Comparison of ENCODE assay signal across 1 cellular context in the genomic region with DNA sequence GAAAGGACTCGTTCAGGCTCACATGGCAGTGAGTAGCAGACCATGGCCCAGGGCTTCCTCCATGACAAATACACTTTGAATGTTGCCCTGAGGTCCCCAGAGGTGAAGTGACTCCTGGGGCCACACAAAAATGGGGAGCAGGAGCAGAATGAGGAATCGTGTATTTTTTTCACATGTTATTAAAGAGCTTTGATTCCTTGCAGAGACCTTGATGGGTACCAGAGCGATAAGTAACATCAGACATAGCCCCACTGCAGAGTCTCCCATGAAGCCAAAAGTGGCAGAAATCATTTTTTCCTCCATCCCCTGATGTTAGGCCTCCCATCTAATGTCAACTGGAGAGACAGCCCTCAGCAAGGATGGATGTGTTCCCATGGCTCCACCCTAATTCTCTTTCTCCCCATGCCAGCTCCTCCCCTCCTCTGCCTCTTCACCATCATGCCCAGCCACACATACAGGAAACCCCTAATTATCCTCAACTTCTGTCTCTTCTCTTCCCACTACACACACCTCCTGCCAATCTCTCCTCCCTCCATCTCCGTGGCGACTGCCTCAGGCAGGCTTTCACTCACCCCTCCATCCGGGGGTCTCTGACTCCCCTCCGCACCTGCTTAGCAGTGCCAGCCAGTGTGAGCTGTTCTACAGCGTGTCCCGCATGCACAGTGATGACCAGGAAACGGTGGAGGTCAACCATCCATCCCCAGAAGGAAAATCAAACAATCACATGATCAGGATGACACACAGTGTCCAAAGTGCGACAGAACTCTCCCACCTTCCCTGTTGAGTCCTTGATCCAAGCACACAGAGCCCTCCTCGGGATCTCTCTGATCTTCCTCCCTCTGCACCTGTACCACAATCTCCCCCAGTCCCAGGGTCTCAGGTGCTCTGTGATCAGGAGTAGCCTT.
A peak's percentile ranks its signal among the peaks of the same experiment; 100 is the strongest.
TF ChIP-seq lines count a peak whose summit lies in the region.

No MANE protein-coding gene starts in this region.

TF ChIP-seq in HepG2, 621 proteins besides CTCF, POLR2A, EP300 and RAD21 (continued from another document and continues in another):
- TF ChIP-seq, protein P1, sequence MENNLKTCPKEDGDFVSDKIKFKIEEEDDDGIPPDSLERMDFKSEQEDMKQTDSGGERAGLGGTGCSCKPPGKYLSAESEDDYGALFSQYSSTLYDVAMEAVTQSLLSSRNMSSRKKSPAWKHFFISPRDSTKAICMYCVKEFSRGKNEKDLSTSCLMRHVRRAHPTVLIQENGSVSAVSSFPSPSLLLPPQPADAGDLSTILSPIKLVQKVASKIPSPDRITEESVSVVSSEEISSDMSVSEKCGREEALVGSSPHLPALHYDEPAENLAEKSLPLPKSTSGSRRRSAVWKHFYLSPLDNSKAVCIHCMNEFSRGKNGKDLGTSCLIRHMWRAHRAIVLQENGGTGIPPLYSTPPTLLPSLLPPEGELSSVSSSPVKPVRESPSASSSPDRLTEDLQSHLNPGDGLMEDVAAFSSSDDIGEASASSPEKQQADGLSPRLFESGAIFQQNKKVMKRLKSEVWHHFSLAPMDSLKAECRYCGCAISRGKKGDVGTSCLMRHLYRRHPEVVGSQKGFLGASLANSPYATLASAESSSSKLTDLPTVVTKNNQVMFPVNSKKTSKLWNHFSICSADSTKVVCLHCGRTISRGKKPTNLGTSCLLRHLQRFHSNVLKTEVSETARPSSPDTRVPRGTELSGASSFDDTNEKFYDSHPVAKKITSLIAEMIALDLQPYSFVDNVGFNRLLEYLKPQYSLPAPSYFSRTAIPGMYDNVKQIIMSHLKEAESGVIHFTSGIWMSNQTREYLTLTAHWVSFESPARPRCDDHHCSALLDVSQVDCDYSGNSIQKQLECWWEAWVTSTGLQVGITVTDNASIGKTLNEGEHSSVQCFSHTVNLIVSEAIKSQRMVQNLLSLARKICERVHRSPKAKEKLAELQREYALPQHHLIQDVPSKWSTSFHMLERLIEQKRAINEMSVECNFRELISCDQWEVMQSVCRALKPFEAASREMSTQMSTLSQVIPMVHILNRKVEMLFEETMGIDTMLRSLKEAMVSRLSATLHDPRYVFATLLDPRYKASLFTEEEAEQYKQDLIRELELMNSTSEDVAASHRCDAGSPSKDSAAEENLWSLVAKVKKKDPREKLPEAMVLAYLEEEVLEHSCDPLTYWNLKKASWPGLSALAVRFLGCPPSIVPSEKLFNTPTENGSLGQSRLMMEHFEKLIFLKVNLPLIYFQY (CRISPR knock-in tag; IDR thresholded peaks at IDR 0.05; ENCODE audit: borderline replicate concordance) = peak; percentile 60; the same call in 1 of the 2 replicates
- TF ChIP-seq ZNF547 (CRISPR knock-in tag; IDR thresholded peaks at IDR 0.05) (0 out of 2 replicates have a peak, but pooled peaks have one; percentile 72), AKAP8 (CRISPR knock-in tag; IDR thresholded peaks at IDR 0.05) (peak; percentile 60; the same call in 1 of the 2 replicates), CCAR2 (optimal IDR thresholded peaks at IDR 0.05; ENCODE audit: low read depth, low read length) (no peak), ESRRA (CRISPR knock-in tag; IDR thresholded peaks at IDR 0.05; ENCODE audit: low read depth) (peak; percentile 47; the same call in 1 of the 2 replicates), REXO4 (CRISPR knock-in tag; IDR thresholded peaks at IDR 0.05; ENCODE audit: borderline replicate concordance) (no peak), ZSCAN30 (CRISPR knock-in tag; IDR thresholded peaks at IDR 0.05) (no peak), RBM39 (IDR thresholded peaks at IDR 0.05; ENCODE audit: low read depth, low read length, poor library complexity, severe bottlenecking) (no peak), PAWR (CRISPR knock-in tag; IDR thresholded peaks at IDR 0.05; ENCODE audit: borderline replicate concordance) (no peak), NPAS2 (CRISPR knock-in tag; IDR thresholded peaks at IDR 0.05; ENCODE audit: borderline replicate concordance) (peak; percentile 74; the same call in 1 of the 2 replicates), MYC (CRISPR knock-in tag; IDR thresholded peaks at IDR 0.05; ENCODE audit: borderline replicate concordance) (peak; percentile 88), RFX5 (IDR thresholded peaks at IDR 0.05; ENCODE audit: low read depth, low read length) (peak; percentile 27; the same call in 1 of the 2 replicates), ZNF256 (CRISPR knock-in tag; conservative IDR thresholded peaks at IDR 0.05) (no peak), RELA (CRISPR knock-in tag; IDR thresholded peaks at IDR 0.05) (no peak), DNMT3B (CRISPR knock-in tag; conservative IDR thresholded peaks at IDR 0.05) (no peak), ZNF292 (CRISPR knock-in tag; IDR thresholded peaks at IDR 0.05; ENCODE audit: borderline replicate concordance, low read depth) (peak; percentile 89; the same call in 1 of the 2 replicates), ZFP37 (CRISPR knock-in tag; IDR thresholded peaks at IDR 0.05; ENCODE audit: borderline replicate concordance) (0 out of 2 replicates have a peak, but pooled peaks have one; percentile 69), ZNF225 (CRISPR knock-in tag; IDR thresholded peaks at IDR 0.05) (peak; percentile 43; the same call in 1 of the 2 replicates), PCBP1 (IDR thresholded peaks at IDR 0.05; ENCODE audit: borderline replicate concordance, low read depth, low read length) (no peak)
- TF ChIP-seq, protein P2, sequence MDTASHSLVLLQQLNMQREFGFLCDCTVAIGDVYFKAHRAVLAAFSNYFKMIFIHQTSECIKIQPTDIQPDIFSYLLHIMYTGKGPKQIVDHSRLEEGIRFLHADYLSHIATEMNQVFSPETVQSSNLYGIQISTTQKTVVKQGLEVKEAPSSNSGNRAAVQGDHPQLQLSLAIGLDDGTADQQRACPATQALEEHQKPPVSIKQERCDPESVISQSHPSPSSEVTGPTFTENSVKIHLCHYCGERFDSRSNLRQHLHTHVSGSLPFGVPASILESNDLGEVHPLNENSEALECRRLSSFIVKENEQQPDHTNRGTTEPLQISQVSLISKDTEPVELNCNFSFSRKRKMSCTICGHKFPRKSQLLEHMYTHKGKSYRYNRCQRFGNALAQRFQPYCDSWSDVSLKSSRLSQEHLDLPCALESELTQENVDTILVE (CRISPR knock-in tag; IDR thresholded peaks at IDR 0.05) = no peak
- TF ChIP-seq, protein P3, sequence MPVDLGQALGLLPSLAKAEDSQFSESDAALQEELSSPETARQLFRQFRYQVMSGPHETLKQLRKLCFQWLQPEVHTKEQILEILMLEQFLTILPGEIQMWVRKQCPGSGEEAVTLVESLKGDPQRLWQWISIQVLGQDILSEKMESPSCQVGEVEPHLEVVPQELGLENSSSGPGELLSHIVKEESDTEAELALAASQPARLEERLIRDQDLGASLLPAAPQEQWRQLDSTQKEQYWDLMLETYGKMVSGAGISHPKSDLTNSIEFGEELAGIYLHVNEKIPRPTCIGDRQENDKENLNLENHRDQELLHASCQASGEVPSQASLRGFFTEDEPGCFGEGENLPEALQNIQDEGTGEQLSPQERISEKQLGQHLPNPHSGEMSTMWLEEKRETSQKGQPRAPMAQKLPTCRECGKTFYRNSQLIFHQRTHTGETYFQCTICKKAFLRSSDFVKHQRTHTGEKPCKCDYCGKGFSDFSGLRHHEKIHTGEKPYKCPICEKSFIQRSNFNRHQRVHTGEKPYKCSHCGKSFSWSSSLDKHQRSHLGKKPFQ (CRISPR knock-in tag; IDR thresholded peaks at IDR 0.05; ENCODE audit: insufficient replicate concordance) = no peak
- TF ChIP-seq, protein P4, sequence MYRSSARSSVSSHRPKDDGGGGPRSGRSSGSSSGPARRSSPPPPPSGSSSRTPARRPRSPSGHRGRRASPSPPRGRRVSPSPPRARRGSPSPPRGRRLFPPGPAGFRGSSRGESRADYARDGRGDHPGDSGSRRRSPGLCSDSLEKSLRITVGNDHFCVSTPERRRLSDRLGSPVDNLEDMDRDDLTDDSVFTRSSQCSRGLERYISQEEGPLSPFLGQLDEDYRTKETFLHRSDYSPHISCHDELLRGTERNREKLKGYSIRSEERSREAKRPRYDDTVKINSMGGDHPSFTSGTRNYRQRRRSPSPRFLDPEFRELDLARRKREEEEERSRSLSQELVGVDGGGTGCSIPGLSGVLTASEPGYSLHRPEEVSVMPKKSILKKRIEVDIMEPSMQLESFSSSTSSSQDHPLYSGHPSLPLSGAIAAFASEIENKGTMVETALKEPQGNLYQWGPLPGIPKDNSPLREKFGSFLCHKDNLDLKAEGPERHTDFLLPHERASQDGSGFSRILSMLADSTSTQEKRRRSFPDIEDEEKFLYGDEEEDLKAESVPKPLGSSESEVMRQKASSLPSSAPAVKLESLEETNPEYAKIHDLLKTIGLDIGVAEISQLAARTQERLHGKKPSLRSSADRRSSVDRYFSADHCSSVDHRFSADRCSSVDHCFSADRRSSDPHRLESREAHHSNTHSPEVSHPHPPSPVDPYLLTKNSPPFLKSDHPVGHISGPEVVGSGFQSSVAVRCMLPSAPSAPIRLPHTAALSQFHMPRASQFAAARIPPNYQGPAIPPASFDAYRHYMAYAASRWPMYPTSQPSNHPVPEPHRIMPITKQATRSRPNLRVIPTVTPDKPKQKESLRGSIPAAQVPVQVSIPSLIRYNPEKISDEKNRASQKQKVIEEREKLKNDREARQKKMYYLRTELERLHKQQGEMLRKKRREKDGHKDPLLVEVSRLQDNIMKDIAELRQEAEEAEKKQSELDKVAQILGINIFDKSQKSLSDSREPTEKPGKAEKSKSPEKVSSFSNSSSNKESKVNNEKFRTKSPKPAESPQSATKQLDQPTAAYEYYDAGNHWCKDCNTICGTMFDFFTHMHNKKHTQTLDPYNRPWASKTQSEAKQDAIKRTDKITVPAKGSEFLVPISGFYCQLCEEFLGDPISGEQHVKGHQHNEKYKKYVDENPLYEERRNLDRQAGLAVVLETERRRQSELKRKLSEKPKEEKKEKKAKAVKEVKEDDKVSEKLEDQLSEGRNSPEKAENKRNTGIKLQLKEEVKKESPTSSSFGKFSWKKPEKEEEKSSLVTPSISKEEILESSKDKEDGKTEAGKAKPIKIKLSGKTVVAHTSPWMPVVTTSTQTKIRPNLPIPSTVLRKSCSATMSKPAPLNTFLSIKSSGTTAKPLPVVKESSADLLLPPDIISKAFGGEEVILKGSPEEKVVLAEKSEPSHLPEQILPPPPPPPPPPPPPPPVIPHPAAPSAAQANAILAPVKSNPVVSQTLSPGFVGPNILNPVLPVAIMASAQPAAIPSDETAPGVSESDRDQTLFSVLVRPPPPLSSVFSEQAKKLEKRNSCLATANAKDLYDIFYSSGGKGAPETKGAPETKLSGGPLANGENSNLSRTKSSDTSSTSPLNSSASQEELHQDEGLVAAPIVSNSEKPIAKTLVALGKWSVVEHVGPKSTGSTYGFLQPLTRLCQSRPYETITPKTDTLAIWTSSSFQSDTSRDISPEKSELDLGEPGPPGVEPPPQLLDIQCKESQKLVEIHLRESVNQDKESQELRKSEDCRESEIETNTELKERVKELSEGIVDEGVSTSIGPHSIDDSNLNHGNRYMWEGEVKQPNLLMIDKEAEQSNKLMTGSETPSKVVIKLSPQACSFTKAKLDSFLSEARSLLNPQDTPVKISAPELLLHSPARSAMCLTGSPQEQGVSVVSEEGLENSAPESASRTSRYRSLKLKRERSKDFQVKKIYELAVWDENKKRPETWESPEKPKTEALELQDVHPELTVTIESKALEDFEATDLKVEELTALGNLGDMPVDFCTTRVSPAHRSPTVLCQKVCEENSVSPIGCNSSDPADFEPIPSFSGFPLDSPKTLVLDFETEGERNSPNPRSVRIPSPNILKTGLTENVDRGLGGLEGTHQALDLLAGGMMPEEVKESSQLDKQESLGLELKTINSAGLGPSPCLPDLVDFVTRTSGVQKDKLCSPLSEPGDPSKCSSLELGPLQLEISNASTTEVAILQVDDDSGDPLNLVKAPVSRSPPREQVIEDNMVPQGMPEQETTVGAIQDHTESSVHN (CRISPR knock-in tag; IDR thresholded peaks at IDR 0.05) = 0 out of 2 replicates have a peak, but pooled peaks have one; percentile 62
- TF ChIP-seq, protein P5, sequence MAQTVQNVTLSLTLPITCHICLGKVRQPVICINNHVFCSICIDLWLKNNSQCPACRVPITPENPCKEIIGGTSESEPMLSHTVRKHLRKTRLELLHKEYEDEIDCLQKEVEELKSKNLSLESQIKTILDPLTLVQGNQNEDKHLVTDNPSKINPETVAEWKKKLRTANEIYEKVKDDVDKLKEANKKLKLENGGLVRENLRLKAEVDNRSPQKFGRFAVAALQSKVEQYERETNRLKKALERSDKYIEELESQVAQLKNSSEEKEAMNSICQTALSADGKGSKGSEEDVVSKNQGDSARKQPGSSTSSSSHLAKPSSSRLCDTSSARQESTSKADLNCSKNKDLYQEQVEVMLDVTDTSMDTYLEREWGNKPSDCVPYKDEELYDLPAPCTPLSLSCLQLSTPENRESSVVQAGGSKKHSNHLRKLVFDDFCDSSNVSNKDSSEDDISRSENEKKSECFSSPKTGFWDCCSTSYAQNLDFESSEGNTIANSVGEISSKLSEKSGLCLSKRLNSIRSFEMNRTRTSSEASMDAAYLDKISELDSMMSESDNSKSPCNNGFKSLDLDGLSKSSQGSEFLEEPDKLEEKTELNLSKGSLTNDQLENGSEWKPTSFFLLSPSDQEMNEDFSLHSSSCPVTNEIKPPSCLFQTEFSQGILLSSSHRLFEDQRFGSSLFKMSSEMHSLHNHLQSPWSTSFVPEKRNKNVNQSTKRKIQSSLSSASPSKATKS (CRISPR knock-in tag; IDR thresholded peaks at IDR 0.05) = no peak
- TF ChIP-seq, protein P6, sequence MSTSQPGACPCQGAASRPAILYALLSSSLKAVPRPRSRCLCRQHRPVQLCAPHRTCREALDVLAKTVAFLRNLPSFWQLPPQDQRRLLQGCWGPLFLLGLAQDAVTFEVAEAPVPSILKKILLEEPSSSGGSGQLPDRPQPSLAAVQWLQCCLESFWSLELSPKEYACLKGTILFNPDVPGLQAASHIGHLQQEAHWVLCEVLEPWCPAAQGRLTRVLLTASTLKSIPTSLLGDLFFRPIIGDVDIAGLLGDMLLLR (CRISPR knock-in tag; IDR thresholded peaks at IDR 0.05) = no peak
- TF ChIP-seq, protein P7, sequence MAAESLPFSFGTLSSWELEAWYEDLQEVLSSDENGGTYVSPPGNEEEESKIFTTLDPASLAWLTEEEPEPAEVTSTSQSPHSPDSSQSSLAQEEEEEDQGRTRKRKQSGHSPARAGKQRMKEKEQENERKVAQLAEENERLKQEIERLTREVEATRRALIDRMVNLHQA (CRISPR knock-in tag; IDR thresholded peaks at IDR 0.05) = no peak
- TF ChIP-seq, protein P8, sequence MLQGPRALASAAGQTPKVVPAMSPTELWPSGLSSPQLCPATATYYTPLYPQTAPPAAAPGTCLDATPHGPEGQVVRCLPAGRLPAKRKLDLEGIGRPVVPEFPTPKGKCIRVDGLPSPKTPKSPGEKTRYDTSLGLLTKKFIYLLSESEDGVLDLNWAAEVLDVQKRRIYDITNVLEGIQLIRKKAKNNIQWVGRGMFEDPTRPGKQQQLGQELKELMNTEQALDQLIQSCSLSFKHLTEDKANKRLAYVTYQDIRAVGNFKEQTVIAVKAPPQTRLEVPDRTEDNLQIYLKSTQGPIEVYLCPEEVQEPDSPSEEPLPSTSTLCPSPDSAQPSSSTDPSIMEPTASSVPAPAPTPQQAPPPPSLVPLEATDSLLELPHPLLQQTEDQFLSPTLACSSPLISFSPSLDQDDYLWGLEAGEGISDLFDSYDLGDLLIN (CRISPR knock-in tag; IDR thresholded peaks at IDR 0.05; ENCODE audit: borderline replicate concordance) = peak; percentile 67; the same call in 1 of the 2 replicates
- TF ChIP-seq, protein P9, sequence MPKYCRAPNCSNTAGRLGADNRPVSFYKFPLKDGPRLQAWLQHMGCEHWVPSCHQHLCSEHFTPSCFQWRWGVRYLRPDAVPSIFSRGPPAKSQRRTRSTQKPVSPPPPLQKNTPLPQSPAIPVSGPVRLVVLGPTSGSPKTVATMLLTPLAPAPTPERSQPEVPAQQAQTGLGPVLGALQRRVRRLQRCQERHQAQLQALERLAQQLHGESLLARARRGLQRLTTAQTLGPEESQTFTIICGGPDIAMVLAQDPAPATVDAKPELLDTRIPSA (CRISPR knock-in tag; IDR thresholded peaks at IDR 0.05; ENCODE audit: borderline replicate concordance) = no peak
